Comparison of ENCODE assay signal across 8 cellular contexts in the genomic region with DNA sequence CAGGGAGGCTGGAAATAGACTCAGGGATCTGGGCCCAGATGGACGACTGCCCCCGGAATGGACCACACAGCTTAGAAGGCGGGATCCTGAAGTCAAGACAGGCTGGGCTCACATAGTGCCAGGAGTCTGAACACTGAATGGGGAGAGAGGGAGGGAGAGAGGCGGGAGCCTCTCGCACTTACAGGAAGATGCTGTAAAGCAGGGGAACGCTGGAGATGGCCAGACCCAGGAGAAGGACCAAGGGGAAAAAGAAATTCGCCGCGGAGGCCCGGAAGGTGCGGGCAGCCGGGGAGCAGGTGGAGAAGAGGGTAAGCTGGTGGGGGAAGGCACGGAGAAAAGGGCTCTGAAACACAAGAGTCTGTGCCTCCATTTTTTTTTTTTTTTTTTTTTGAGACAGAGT. TPM values are rescaled to one million over a fixed set of nuclear protein-coding genes. Genes with fewer than 3 reads are reported as not detected.
DNase-seq lines count a peak whose midpoint lies in the region; ATAC-seq and TF ChIP-seq lines count a peak whose summit lies in the region.

No MANE protein-coding gene starts in this region.

- H3K27me3 ChIP-seq in H7 (ENCODE audit: control insufficient read depth, insufficient read depth, low read length) (peaks cover 17% of the 10 kb centered on the region), mesenchymal stem cell (ENCODE audit: control insufficient read depth in 1 of 2, insufficient read depth in 1 of 2, low read length in 2 of 2) (peaks cover 0 to 15% of the 10 kb centered on the region in 2 experiments)

- peak overlapping the region; percentile 99 for H3K4me3 Mint-ChIP-seq in activated naive CD8-positive, alpha-beta T cell

- no peaks in the 10 kb centered on the region for H3K9me3 ChIP-seq in mesenchymal stem cell (ENCODE audit: control insufficient read depth, low read length)

- H3K36me3 ChIP-seq in H7 (replicated peaks; ENCODE audit: control insufficient read depth, insufficient read depth, low read length) (peaks cover 8% of the 10 kb centered on the region), mesenchymal stem cell (ENCODE audit: control insufficient read depth in 1 of 2, insufficient read depth in 2 of 2, low read depth in 1 of 2, low read length in 2 of 2) (peaks cover 23 to 25% of the 10 kb centered on the region in 2 experiments)

- H3K36me3 Mint-ChIP-seq in activated naive CD8-positive, alpha-beta T cell, result peaks cover 2% of the 10 kb centered on the region

- H3K4ac ChIP-seq in mesenchymal stem cell (ENCODE audit: low read depth in 1 of 2, low read length in 2 of 2), result no peak overlapping the region

- H3K27me3 Mint-ChIP-seq in activated naive CD8-positive, alpha-beta T cell, result no peaks in the 10 kb centered on the region

- no peak overlapping the region for H2AK5ac ChIP-seq in mesenchymal stem cell (ENCODE audit: low read length, severe bottlenecking)

- WGBS in mesenchymal stem cell, result 79% methylated on average over 13 of the region's 13 CpGs

- no peak overlapping the region for H2BK12ac ChIP-seq in mesenchymal stem cell (ENCODE audit: low read length in 2 of 2)

- H2AFZ ChIP-seq in mesenchymal stem cell (ENCODE audit: low read depth, low read length), result no peak overlapping the region

- TF ChIP-seq CTCF in AG09309 (IDR thresholded peaks at IDR 0.05; ENCODE audit: control insufficient read depth, insufficient read depth, low read depth, low read length, missing control alignments), result no peak

- peaks cover 25% of the 10 kb centered on the region for H3K4me1 ChIP-seq in mesenchymal stem cell (ENCODE audit: control insufficient read depth, insufficient read depth, low read depth, low read length)

- ATAC-seq in HG03378 (IDR thresholded peaks at IDR 0.05; ENCODE audit: unreplicated experiment), result no peak

- peak overlapping the region; percentile 55 for H3K4me3 ChIP-seq in AG09309 (ENCODE audit: control insufficient read depth, low read depth, low read length)
- H3K4me3 ChIP-seq in H7 (ENCODE audit: insufficient read depth, low read depth, low read length), result peak overlapping the region; percentile 68
- H3K4me3 ChIP-seq in mesenchymal stem cell (ENCODE audit: insufficient read depth in 1 of 2, low read depth in 1 of 2, low read length in 2 of 2), result peak overlapping the region in 1 of 2 experiments; percentile 90

- H3K27ac ChIP-seq in mesenchymal stem cell (ENCODE audit: low read length, poor library complexity, severe bottlenecking), result no peak overlapping the region

- H2BK5ac ChIP-seq in mesenchymal stem cell (ENCODE audit: low read depth, low read length, poor library complexity, severe bottlenecking), result no peak overlapping the region

- H3K27ac Mint-ChIP-seq in activated naive CD8-positive, alpha-beta T cell, result peak overlapping the region; percentile 99

- H4K91ac ChIP-seq in mesenchymal stem cell (ENCODE audit: low read length), result no peak overlapping the region

- H3K18ac ChIP-seq in mesenchymal stem cell (ENCODE audit: low read depth in 1 of 2, low read length in 2 of 2), result no peak overlapping the region

- H3K9ac ChIP-seq in mesenchymal stem cell (ENCODE audit: low read length), result peak overlapping the region; percentile 90

- H3K4me2 ChIP-seq in mesenchymal stem cell (ENCODE audit: low read length, poor library complexity, severe bottlenecking), result peak overlapping the region; percentile 89

- H3K79me1 ChIP-seq in mesenchymal stem cell (replicated peaks; ENCODE audit: low read length, poor library complexity, severe bottlenecking), result peaks cover 31% of the 10 kb centered on the region

- no peak overlapping the region for H4K8ac ChIP-seq in mesenchymal stem cell (ENCODE audit: low read length)

- peaks cover 60% of the 10 kb centered on the region for H3K4me1 Mint-ChIP-seq in activated naive CD8-positive, alpha-beta T cell (ENCODE audit: low read depth)

- DNase-seq in AG09309 (ENCODE audit: low read depth) (no peak), H7 (no peak), mesenchymal stem cell (no peak), NOMO-1 treated with DMSO at 0.1 percent for 48 hours (lab: John Stamatoyannopoulos, UW; ENCODE audit: unreplicated experiment) (no peak), inferior parietal cortex (ENCODE audit: extremely low spot score) (no peak)
- no peak for DNase-seq in stimulated activated CD4-positive, alpha-beta T cell treated with anti-CD3 and anti-CD28 coated beads, Interleukin-4, amount 100 ng/mL, for 1 hour

- H3K23ac ChIP-seq in mesenchymal stem cell (ENCODE audit: low read length in 2 of 2), result no peak overlapping the region

- no peak overlapping the region for H2BK120ac ChIP-seq in mesenchymal stem cell (ENCODE audit: low read depth, low read length)

- H2BK15ac ChIP-seq in mesenchymal stem cell (ENCODE audit: low read depth, poor library complexity, severe bottlenecking), result no peak overlapping the region

- H3K14ac ChIP-seq in mesenchymal stem cell (ENCODE audit: low read length in 2 of 2), result no peak overlapping the region

- no peaks in the 10 kb centered on the region for H3K9me3 Mint-ChIP-seq in activated naive CD8-positive, alpha-beta T cell (ENCODE audit: low read depth)

RNA-seq across cellular contexts. Expression of a gene that starts 1.4 kb away (rescaled TPM):
- total RNA-seq in H7 (2014; rRNA removed; shearing (Covaris generic)), result 3.6 and 4.7 TPM in 2 replicates
- polyA plus RNA-seq in mesenchymal stem cell (2013, experiment 1 of 2), result 7.5 TPM
- polyA plus RNA-seq in mesenchymal stem cell (2013, experiment 2 of 2), result 7.2 TPM

RNA-seq across cellular contexts. Expression of a gene that starts 12.0 kb away (rescaled TPM):
- total RNA-seq in H7 (2014; rRNA removed; shearing (Covaris generic)), result 1.9 and 2.8 TPM in 2 replicates
- 1.7 TPM for polyA plus RNA-seq in mesenchymal stem cell (2013, experiment 1 of 2)
- 1.2 TPM for polyA plus RNA-seq in mesenchymal stem cell (2013, experiment 2 of 2)

RNA-seq across cellular contexts. Expression of a gene that starts 23.4 kb away (rescaled TPM):
- 17.0 and 24.9 TPM in 2 replicates for total RNA-seq in H7 (2014; rRNA removed; shearing (Covaris generic))
- 34.1 TPM for polyA plus RNA-seq in mesenchymal stem cell (2013, experiment 1 of 2)
- 31.7 TPM for polyA plus RNA-seq in mesenchymal stem cell (2013, experiment 2 of 2)

RNA-seq across cellular contexts. Expression of a gene that starts 28.4 kb away (rescaled TPM):
- total RNA-seq in H7 (2014; rRNA removed; shearing (Covaris generic)), result 76.6 and 88.1 TPM in 2 replicates
- 175 TPM for polyA plus RNA-seq in mesenchymal stem cell (2013, experiment 1 of 2)
- polyA plus RNA-seq in mesenchymal stem cell (2013, experiment 2 of 2), result 178 TPM

RNA-seq across cellular contexts. Expression of a gene that starts 30.2 kb away (rescaled TPM):
- 76.9 and 87.8 TPM in 2 replicates for total RNA-seq in H7 (2014; rRNA removed; shearing (Covaris generic))
- polyA plus RNA-seq in mesenchymal stem cell (2013, experiment 1 of 2), result 65.1 TPM
- 67.7 TPM for polyA plus RNA-seq in mesenchymal stem cell (2013, experiment 2 of 2)
